28 cellular contexts compared by ENCODE assay signal in the genomic region with DNA sequence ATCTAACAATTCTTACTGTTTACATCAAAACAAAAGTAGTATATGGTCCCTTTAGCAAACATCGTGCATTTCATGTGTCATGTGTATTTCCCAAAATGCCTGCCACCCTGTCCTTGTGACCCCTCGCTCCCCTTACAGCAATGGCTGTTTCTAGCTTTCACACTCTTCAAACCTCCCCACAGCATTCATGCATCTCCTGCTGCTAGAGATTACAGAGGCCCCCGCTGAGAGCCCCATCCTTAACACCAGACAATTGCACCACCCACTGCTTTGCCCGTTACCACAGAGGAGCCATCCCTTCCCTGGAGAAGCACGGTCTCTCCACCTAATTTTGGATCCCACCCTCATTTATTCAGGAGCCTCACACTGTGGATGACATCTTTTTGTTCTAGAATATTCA.
"Had no signal": no experiment of that assay in that cellular context is flagged by ENCODE, and none has a peak within 500 bp of the region (broad histone marks: within the 10 kb centered on the region; RNA-seq: fewer than 3 reads in every experiment).

No MANE protein-coding gene starts in this region.

- H3K79me2 ChIP-seq: parathyroid adenoma had no signal

- H3K9me3 ChIP-seq: lower lobe of right lung, neutrophil, right lobe of liver, vagina had no signal

- H3K27ac ChIP-seq: left lung, lower lobe of right lung, neural progenitor cell, neutrophil, parathyroid adenoma, right atrium auricular region, right lobe of liver, tibial nerve, upper lobe of left lung, vagina had no signal

- H3K9ac ChIP-seq: neural progenitor cell, parathyroid adenoma had no signal

- H3K36me3 ChIP-seq: left lung, lower lobe of right lung, neural progenitor cell, neutrophil, right atrium auricular region, right lobe of liver, tibial nerve, upper lobe of left lung, vagina had no signal

- H3K27me3 ChIP-seq: right atrium auricular region, right lobe of liver, tibial nerve, upper lobe of left lung, vagina had no signal

- H3K4me3 ChIP-seq: left lung, lower lobe of right lung, neural progenitor cell, right atrium auricular region, right lobe of liver, smooth muscle cell, tibial nerve, upper lobe of left lung, vagina had no signal

- H3K4me2 ChIP-seq: neural progenitor cell, smooth muscle cell had no signal

- H3K4me1 ChIP-seq: left lung, lower lobe of right lung, neural progenitor cell, parathyroid adenoma, right atrium auricular region, right lobe of liver, tibial nerve, upper lobe of left lung had no signal

- ATAC-seq: left colon; left lung; lower lobe of right lung; natural killer cell; stimulated activated memory B cell treated with anti-CD40 and anti-IgM and Interleukin-4, amounts not matched to agents 10 μg/mL and 1 μg/mL and 100 μg/mL, for 72 hours; stimulated activated naive CD8-positive, alpha-beta T cell treated with anti-CD3 and anti-CD28 coated beads, Interleukin-15, amount 100 ng/mL, for 72 hours had no signal

- DNase-seq: immature natural killer cell; kidney; left colon; left lung; lower lobe of right lung; mammary epithelial cell; mesenchymal stem cell; naive B cell; natural killer cell; nephron progenitor cell; occipital lobe; right lobe of liver; stimulated activated CD4-positive, alpha-beta T cell treated with anti-CD3 and anti-CD28 coated beads, Interleukin-1b, Interleukin-23, amount 100 ng/mL, for 48 hours; stimulated activated CD4-positive, alpha-beta T cell treated with anti-CD3 and anti-CD28 coated beads, Interleukin-2, amount 100 ng/mL, for 48 hours; stimulated activated CD4-positive, alpha-beta T cell treated with anti-CD3 and anti-CD28 coated beads, Interleukin-4, amount 100 ng/mL, for 4 hours; stimulated activated CD8-positive, alpha-beta memory T cell treated with anti-CD3 and anti-CD28 coated beads, Interleukin-4, amount 100 ng/mL, for 48 hours; stimulated activated naive CD4-positive, alpha-beta T cell treated with Interleukin-2 at 50 U/mL for 16 hours; stimulated activated naive CD8-positive, alpha-beta T cell treated with anti-CD3 and anti-CD28 coated beads, Interleukin-15, amount 100 ng/mL, for 72 hours; substantia nigra; upper lobe of left lung had no signal
